ENCODE assay signal across 3 cellular contexts in genomic region chr2:29902356-29902755, GRCh38.
TF ChIP-seq lines count a peak whose summit lies in the region.

No MANE protein-coding gene starts in this region.

TF ChIP-seq in A549, 52 proteins besides CTCF, POLR2A, EP300 and RAD21:
- TF ChIP-seq, protein P1, sequence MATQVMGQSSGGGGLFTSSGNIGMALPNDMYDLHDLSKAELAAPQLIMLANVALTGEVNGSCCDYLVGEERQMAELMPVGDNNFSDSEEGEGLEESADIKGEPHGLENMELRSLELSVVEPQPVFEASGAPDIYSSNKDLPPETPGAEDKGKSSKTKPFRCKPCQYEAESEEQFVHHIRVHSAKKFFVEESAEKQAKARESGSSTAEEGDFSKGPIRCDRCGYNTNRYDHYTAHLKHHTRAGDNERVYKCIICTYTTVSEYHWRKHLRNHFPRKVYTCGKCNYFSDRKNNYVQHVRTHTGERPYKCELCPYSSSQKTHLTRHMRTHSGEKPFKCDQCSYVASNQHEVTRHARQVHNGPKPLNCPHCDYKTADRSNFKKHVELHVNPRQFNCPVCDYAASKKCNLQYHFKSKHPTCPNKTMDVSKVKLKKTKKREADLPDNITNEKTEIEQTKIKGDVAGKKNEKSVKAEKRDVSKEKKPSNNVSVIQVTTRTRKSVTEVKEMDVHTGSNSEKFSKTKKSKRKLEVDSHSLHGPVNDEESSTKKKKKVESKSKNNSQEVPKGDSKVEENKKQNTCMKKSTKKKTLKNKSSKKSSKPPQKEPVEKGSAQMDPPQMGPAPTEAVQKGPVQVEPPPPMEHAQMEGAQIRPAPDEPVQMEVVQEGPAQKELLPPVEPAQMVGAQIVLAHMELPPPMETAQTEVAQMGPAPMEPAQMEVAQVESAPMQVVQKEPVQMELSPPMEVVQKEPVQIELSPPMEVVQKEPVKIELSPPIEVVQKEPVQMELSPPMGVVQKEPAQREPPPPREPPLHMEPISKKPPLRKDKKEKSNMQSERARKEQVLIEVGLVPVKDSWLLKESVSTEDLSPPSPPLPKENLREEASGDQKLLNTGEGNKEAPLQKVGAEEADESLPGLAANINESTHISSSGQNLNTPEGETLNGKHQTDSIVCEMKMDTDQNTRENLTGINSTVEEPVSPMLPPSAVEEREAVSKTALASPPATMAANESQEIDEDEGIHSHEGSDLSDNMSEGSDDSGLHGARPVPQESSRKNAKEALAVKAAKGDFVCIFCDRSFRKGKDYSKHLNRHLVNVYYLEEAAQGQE (IDR thresholded peaks at IDR 0.05): peak; percentile 78
- no peak for TF ChIP-seq BHLHE40 (IDR thresholded peaks at IDR 0.05; ENCODE audit: low read depth, low read length)

TF ChIP-seq in HCT116, 20 proteins besides CTCF, POLR2A, EP300 and RAD21 (continued from another document):
- TF ChIP-seq, protein P1 (IDR thresholded peaks at IDR 0.05; ENCODE audit: low read depth): peak; percentile 16; the same call in 1 of the 2 replicates
TF ChIP-seq in HCT116: peak in this region for 1.

TF ChIP-seq in K562, 482 proteins besides CTCF, POLR2A, EP300 and RAD21 (continued from another document):
- TF ChIP-seq, protein P2, sequence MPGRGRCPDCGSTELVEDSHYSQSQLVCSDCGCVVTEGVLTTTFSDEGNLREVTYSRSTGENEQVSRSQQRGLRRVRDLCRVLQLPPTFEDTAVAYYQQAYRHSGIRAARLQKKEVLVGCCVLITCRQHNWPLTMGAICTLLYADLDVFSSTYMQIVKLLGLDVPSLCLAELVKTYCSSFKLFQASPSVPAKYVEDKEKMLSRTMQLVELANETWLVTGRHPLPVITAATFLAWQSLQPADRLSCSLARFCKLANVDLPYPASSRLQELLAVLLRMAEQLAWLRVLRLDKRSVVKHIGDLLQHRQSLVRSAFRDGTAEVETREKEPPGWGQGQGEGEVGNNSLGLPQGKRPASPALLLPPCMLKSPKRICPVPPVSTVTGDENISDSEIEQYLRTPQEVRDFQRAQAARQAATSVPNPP (IDR thresholded peaks at IDR 0.05; ENCODE audit: borderline replicate concordance, insufficient read depth, insufficient read length): no peak
- no peak for TF ChIP-seq NR3C1 (CRISPR knock-in tag; IDR thresholded peaks at IDR 0.05)
- no peak for TF ChIP-seq TBL1XR1 (IDR thresholded peaks at IDR 0.05; ENCODE audit: low read length in 2 of 2)
- no peak for TF ChIP-seq TCF7L2 (IDR thresholded peaks at IDR 0.05; ENCODE audit: low read depth, low read length)
- no peak for TF ChIP-seq NR2F6 (CRISPR knock-in tag; IDR thresholded peaks at IDR 0.05)
- no peak for TF ChIP-seq ZEB2 (IDR thresholded peaks at IDR 0.05)
- peak; percentile 33; the same call in 1 of the 2 replicates for TF ChIP-seq EHMT2 (IDR thresholded peaks at IDR 0.05)
